Comparison of ENCODE assay signal across 12 cellular contexts in the genomic region with DNA sequence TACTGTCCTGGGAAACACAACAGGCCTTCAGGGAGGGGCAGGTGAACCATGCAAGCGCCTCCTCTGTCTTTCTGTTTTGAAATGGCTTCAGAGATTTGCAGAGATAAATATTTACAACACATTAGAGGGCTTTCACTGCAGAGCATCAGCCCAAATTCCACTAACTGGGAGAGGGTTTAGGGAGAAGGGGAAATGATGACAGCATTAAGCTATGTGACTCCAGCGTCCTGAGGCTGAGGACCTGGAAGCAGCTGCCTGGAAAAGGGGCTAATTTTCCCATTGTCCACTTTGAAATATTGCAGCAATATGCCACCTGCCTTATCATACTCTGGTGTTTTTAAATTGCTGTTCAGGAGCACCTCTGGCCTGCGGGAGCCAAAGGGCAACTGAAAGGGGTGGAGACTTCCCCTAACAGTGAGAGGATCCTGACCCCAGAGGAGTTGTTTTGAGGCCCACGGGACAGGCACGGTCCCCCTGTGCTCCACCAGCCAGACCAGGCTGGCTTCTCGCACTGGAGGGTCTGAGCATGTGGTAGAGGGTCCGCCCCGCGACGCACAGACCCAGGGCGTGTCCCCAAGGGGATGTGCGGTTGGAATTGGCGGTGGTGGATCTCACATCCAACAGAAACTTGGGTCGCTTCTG.
DNase-seq lines count a peak whose midpoint lies in the region; ATAC-seq and TF ChIP-seq lines count a peak whose summit lies in the region.
"Had no signal": no experiment of that assay in that cellular context is flagged by ENCODE, and none has a peak within 500 bp of the region (broad histone marks: within the 10 kb centered on the region; RNA-seq: fewer than 3 reads in every experiment).

No MANE protein-coding gene starts in this region.

- CTCF ChIA-PET in BJ (lab: Yijun Ruan, JAX) = interaction anchor here (1.3 kb wide), 1 partner anchor 24 kb away, joined by 4 read pairs; no protein-coding TSS in a partner anchor
- CTCF ChIA-PET in activated CD8-positive, alpha-beta memory T cell treated with anti-CD3 and anti-CD28 coated beads, Interleukin-2, amount 10 ng/mL, durations not matched to agents 7 days and 5 days (lab: Charles Lee) = no interaction called here
- CTCF ChIA-PET in CD4-positive, alpha-beta T cell (lab: Charles Lee) = no interaction called here

- H3K27me3 ChIP-seq in BJ (ENCODE audit: control insufficient read depth, insufficient read depth, low read length) = no peaks in the 10 kb centered on the region
- no peaks in the 10 kb centered on the region for H3K27me3 ChIP-seq in esophagus (ENCODE audit: control insufficient read depth in 1 of 2, insufficient read depth in 2 of 2, low read length in 2 of 2)
- H3K27me3 ChIP-seq in Karpas-422 (ENCODE audit: low read length) = no peaks in the 10 kb centered on the region
- no peaks in the 10 kb centered on the region for H3K27me3 ChIP-seq in CD4-positive, alpha-beta T cell (ENCODE audit: control insufficient read depth, insufficient read depth, low read length)

- H3K9me2 ChIP-seq in Karpas-422 (replicated peaks; ENCODE audit: insufficient read depth, low read length) = no peaks in the 10 kb centered on the region

- H3K4me1 Mint-ChIP-seq in naive B cell = peaks cover 75 to 82% (median 79%) of the 10 kb centered on the region in 3 donors
- H3K4me1 Mint-ChIP-seq in activated CD8-positive, alpha-beta memory T cell treated with anti-CD3 and anti-CD28 coated beads, Interleukin-2, amount 10 ng/mL, durations not matched to agents 7 days and 5 days = peaks cover 21% of the 10 kb centered on the region
- H3K4me1 Mint-ChIP-seq in CD4-positive, alpha-beta T cell (ENCODE audit: low read depth) = peaks cover 30% of the 10 kb centered on the region

- peak overlapping the region in 4 of 6 donors; percentile 47 to 91 (median 68) for H3K27ac Mint-ChIP-seq in naive B cell
- no peak overlapping the region for H3K27ac Mint-ChIP-seq in activated CD8-positive, alpha-beta memory T cell treated with anti-CD3 and anti-CD28 coated beads, Interleukin-2, amount 10 ng/mL, durations not matched to agents 7 days and 5 days
- H3K27ac Mint-ChIP-seq in CD4-positive, alpha-beta T cell = no peak overlapping the region

- no peaks in the 10 kb centered on the region for H3K36me3 ChIP-seq in BJ (ENCODE audit: control insufficient read depth, insufficient read depth, low read length)
- H3K36me3 ChIP-seq in esophagus (ENCODE audit: control insufficient read depth in 2 of 2, insufficient read depth in 2 of 2, low read length in 1 of 2) = no peaks in the 10 kb centered on the region
- no peaks in the 10 kb centered on the region for H3K36me3 ChIP-seq in Karpas-422 (ENCODE audit: insufficient read depth, low read length)

- H3K9me3 ChIP-seq in esophagus (ENCODE audit: control insufficient read depth in 2 of 2, insufficient read depth in 1 of 2, low read depth in 1 of 2, low read length in 1 of 2) (no peaks in the 10 kb centered on the region), Karpas-422 (ENCODE audit: low read length) (no peaks in the 10 kb centered on the region)
- no peaks in the 10 kb centered on the region for H3K9me3 ChIP-seq in CD4-positive, alpha-beta T cell (ENCODE audit: control insufficient read depth, low read length)

- H3K36me3 Mint-ChIP-seq in naive B cell = no peaks in the 10 kb centered on the region
- no peaks in the 10 kb centered on the region for H3K36me3 Mint-ChIP-seq in activated CD8-positive, alpha-beta memory T cell treated with anti-CD3 and anti-CD28 coated beads, Interleukin-2, amount 10 ng/mL, durations not matched to agents 7 days and 5 days
- no peaks in the 10 kb centered on the region for H3K36me3 Mint-ChIP-seq in CD4-positive, alpha-beta T cell (ENCODE audit: low read depth)

- no peaks in the 10 kb centered on the region for H3K9me3 Mint-ChIP-seq in naive B cell
- H3K9me3 Mint-ChIP-seq in activated CD8-positive, alpha-beta memory T cell treated with anti-CD3 and anti-CD28 coated beads, Interleukin-2, amount 10 ng/mL, durations not matched to agents 7 days and 5 days (ENCODE audit: low read depth) = no peaks in the 10 kb centered on the region
- no peaks in the 10 kb centered on the region for H3K9me3 Mint-ChIP-seq in CD4-positive, alpha-beta T cell

- H3K4me2 ChIP-seq in Karpas-422 (ENCODE audit: low read depth, low read length, poor library complexity, severe bottlenecking) = no peak overlapping the region

- DNase-seq in BJ (ENCODE audit: low read depth) (peak; percentile 51), NCI-H146 (lab: John Stamatoyannopoulos, UW) (peak; percentile 50), naive B cell (no peak), Karpas-422 (no peak), SHP77 (lab: John Stamatoyannopoulos, UW) (no peak)
- no peak for DNase-seq in activated CD8-positive, alpha-beta memory T cell treated with anti-CD3 and anti-CD28 coated beads, Interleukin-2, amount 10 ng/mL, durations not matched to agents 7 days and 5 days
- DNase-seq in CD4-positive, alpha-beta T cell = no peak
- DNase-seq: activated CD4-positive, alpha-beta T cell treated with anti-CD3 and anti-CD28 coated beads, Interleukin-2, amount 50 U/mL, for 1 hour; NCI-H2081 treated with DMSO at 0.1 percent for 48 hours; substantia nigra had no signal

- intact Hi-C loops in CD4-positive, alpha-beta T cell (cut with DNase I, micrococcal nuclease) = no loop called here

- no peak overlapping the region for H2AFZ ChIP-seq in Karpas-422 (ENCODE audit: low read length)

- no peaks in the 10 kb centered on the region for H3K79me2 ChIP-seq in Karpas-422 (ENCODE audit: low read length)

- no peak overlapping the region for H3K9ac ChIP-seq in Karpas-422 (ENCODE audit: low read length)

- ATAC-seq in naive B cell (ENCODE audit: low read depth in 2 of 2) = no peak
- no peak for ATAC-seq in activated CD8-positive, alpha-beta memory T cell treated with anti-CD3 and anti-CD28 coated beads, Interleukin-2, amount 10 ng/mL, durations not matched to agents 7 days and 5 days
- no peak for ATAC-seq in CD4-positive, alpha-beta T cell (ENCODE audit: poor library complexity)

- 77 to 78% methylated on average over 14 of the region's 14 CpGs for WGBS in esophagus, 2 donors

- H3K27me3 Mint-ChIP-seq in naive B cell = no peaks in the 10 kb centered on the region
- no peaks in the 10 kb centered on the region for H3K27me3 Mint-ChIP-seq in activated CD8-positive, alpha-beta memory T cell treated with anti-CD3 and anti-CD28 coated beads, Interleukin-2, amount 10 ng/mL, durations not matched to agents 7 days and 5 days
- H3K27me3 Mint-ChIP-seq in CD4-positive, alpha-beta T cell = no peaks in the 10 kb centered on the region

- no peak for TF ChIP-seq CTCF in BJ (IDR thresholded peaks at IDR 0.05; ENCODE audit: insufficient read depth, low read depth, low read length)
- TF ChIP-seq CTCF in CD4-positive, alpha-beta T cell (IDR thresholded peaks at IDR 0.05) = no peak

- H3K4me3 Mint-ChIP-seq in naive B cell = peak overlapping the region in 4 of 8 donors; percentile 17 to 72 (median 48)
- H3K4me3 Mint-ChIP-seq in activated CD8-positive, alpha-beta memory T cell treated with anti-CD3 and anti-CD28 coated beads, Interleukin-2, amount 10 ng/mL, durations not matched to agents 7 days and 5 days = no peak overlapping the region
- no peak overlapping the region for H3K4me3 Mint-ChIP-seq in CD4-positive, alpha-beta T cell

- POLR2A ChIA-PET in BJ (lab: Charles Lee) = no interaction called here
- POLR2A ChIA-PET in CD4-positive, alpha-beta T cell (lab: Charles Lee) = no interaction called here

- H4K20me1 ChIP-seq in Karpas-422 (ENCODE audit: insufficient read depth, low read depth, low read length) = peaks cover 40% of the 10 kb centered on the region

- H3K4me3 ChIP-seq in BJ (ENCODE audit: low read depth, low read length) = no peak overlapping the region
- no peak overlapping the region for H3K4me3 ChIP-seq in esophagus (ENCODE audit: low read depth in 1 of 2, low read length in 2 of 2)
- H3K4me3 ChIP-seq in Karpas-422 (ENCODE audit: low read length) = no peak overlapping the region
- H3K4me3 ChIP-seq: coronary artery had no signal

- peaks cover 0 to 5% of the 10 kb centered on the region in 2 donors for H3K4me1 ChIP-seq in esophagus (ENCODE audit: control insufficient read depth in 2 of 2, insufficient read depth in 2 of 2, low read length in 1 of 2)
- H3K4me1 ChIP-seq in Karpas-422 (ENCODE audit: low read length) = no peaks in the 10 kb centered on the region

- H3K27ac ChIP-seq in esophagus (ENCODE audit: low read depth in 2 of 2, low read length in 1 of 2) (peak overlapping the region; percentile 72 to 74), Karpas-422 (ENCODE audit: low read length) (no peak overlapping the region)
- no peak overlapping the region for H3K27ac ChIP-seq in CD4-positive, alpha-beta T cell (ENCODE audit: low read depth, low read length)

Comparison
In these comparisons a context has a peak if more than half of its experiments do, and no peak if none do; other contexts are left out.
1. DNase-seq: peak in BJ (single experiment) and NCI-H146 (single experiment); none in naive B cell (single experiment), activated CD8-positive, alpha-beta memory T cell treated with anti-CD3 and anti-CD28 coated beads, Interleukin-2, amount 10 ng/mL, durations not matched to agents 7 days and 5 days (single experiment), Karpas-422 (single experiment), CD4-positive, alpha-beta T cell (0 of 10) and SHP77 (0 of 2).
2. H3K27ac ChIP-seq: peak in esophagus (2 of 2); none in Karpas-422 (single experiment) and CD4-positive, alpha-beta T cell (single experiment).
3. H3K27ac Mint-ChIP-seq: peak in naive B cell (4 of 6); none in activated CD8-positive, alpha-beta memory T cell treated with anti-CD3 and anti-CD28 coated beads, Interleukin-2, amount 10 ng/mL, durations not matched to agents 7 days and 5 days (single experiment) and CD4-positive, alpha-beta T cell (single experiment).